In genomic region chr3:149998946-149999345, GRCh38 we compare ENCODE assay signal across 3 cellular contexts.
TF ChIP-seq lines count a peak whose summit lies in the region.

No MANE protein-coding gene starts in this region.

TF ChIP-seq in SK-N-SH treated with all-trans-retinoic acid at 6 μM for 48 hours, 23 proteins besides CTCF, POLR2A, EP300 and RAD21 (continued from another document):
- peak; percentile 85 for TF ChIP-seq ZNF8 (CRISPR knock-in tag; IDR thresholded peaks at IDR 0.05)
- TF ChIP-seq TOX (CRISPR knock-in tag; IDR thresholded peaks at IDR 0.05; ENCODE audit: borderline replicate concordance), result no peak
- no peak for TF ChIP-seq CREB5 (CRISPR knock-in tag; IDR thresholded peaks at IDR 0.05; ENCODE audit: low read depth)
- TF ChIP-seq ZC3H10 (CRISPR knock-in tag; IDR thresholded peaks at IDR 0.05), result no peak
- no peak for TF ChIP-seq OSR1 (CRISPR knock-in tag; IDR thresholded peaks at IDR 0.05)

TF ChIP-seq in SK-N-SH, 30 proteins besides CTCF, POLR2A, EP300 and RAD21 (continued from another document):
- TF ChIP-seq GATA2 (CRISPR knock-in tag; IDR thresholded peaks at IDR 0.05), result no peak
- no peak for TF ChIP-seq TCF12 (IDR thresholded peaks at IDR 0.05)
- no peak for TF ChIP-seq TEAD4 (IDR thresholded peaks at IDR 0.05; ENCODE audit: borderline replicate concordance, insufficient read depth)
- TF ChIP-seq PBX3 (IDR thresholded peaks at IDR 0.05), result no peak
- TF ChIP-seq RCOR1 (IDR thresholded peaks at IDR 0.05; ENCODE audit: low read length), result no peak
- TF ChIP-seq ELF1 (IDR thresholded peaks at IDR 0.05), result no peak
- TF ChIP-seq REST (IDR thresholded peaks at IDR 0.05; ENCODE audit: low read depth, low read length), result no peak

TF ChIP-seq in K562, 482 proteins besides CTCF, POLR2A, EP300 and RAD21:
- no peak for TF ChIP-seq POLR2AphosphoS5 (IDR thresholded peaks at IDR 0.05; ENCODE audit: control insufficient read depth, insufficient read depth, low read depth, low read length)
- TF ChIP-seq ARID1B (IDR thresholded peaks at IDR 0.05), result no peak
- peak; percentile 80 for TF ChIP-seq ZNF146 (CRISPR knock-in tag; IDR thresholded peaks at IDR 0.05; ENCODE audit: unreplicated experiment)
- no peak for TF ChIP-seq RFX5 (IDR thresholded peaks at IDR 0.05; ENCODE audit: low read depth, low read length)
- no peak for TF ChIP-seq CBX3 (IDR thresholded peaks at IDR 0.05; ENCODE audit: borderline replicate concordance in 1 of 2, low read length in 2 of 2)
- TF ChIP-seq FOXJ2 (tag; IDR thresholded peaks at IDR 0.05), result no peak
- peak; percentile 51 for TF ChIP-seq RBM25 (IDR thresholded peaks at IDR 0.05; ENCODE audit: low read depth, low read length, severe bottlenecking)
- TF ChIP-seq HNRNPK (IDR thresholded peaks at IDR 0.05; ENCODE audit: low read depth, low read length, poor library complexity, severe bottlenecking), result no peak
- no peak for TF ChIP-seq MBD2 (IDR thresholded peaks at IDR 0.05; ENCODE audit: borderline replicate concordance, low read depth)
